Comparison of ENCODE assay signal across 1 cellular context in the genomic region with DNA sequence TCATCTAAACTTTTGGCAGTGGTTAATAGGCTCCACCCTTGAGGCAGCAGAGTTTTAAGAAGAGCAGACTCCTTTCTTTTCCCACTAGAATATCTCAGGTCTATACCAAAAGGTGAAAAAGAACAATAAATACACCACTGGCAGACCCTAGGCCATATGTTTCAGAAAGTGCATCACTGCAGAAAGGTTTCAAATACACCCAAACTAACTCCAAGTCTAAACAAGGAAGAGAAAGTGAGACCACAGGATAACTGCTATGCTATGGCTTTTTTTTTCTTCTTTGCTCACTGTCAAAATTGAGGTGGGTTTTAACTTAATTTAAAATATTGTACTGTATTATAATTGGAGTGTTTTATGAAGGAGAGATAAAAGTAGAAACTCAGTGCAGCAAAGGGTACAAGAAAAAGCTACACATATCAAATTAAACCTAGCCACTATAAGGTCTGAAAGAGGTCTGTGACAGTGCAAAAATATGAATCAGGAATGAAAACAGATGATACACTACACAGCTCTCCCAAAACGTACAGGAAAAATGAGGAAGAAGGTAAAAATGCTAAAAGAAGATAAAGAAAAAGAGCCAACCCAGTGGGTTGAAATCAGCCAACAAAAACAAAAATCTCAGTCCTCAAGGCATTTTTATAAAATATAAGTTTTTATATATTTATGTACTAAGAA.
TF ChIP-seq lines count a peak whose summit lies in the region.

No MANE protein-coding gene starts in this region.

TF ChIP-seq in IMR-90, 13 proteins besides CTCF, POLR2A, EP300 and RAD21 (continued from another document):
- TF ChIP-seq, protein P1, sequence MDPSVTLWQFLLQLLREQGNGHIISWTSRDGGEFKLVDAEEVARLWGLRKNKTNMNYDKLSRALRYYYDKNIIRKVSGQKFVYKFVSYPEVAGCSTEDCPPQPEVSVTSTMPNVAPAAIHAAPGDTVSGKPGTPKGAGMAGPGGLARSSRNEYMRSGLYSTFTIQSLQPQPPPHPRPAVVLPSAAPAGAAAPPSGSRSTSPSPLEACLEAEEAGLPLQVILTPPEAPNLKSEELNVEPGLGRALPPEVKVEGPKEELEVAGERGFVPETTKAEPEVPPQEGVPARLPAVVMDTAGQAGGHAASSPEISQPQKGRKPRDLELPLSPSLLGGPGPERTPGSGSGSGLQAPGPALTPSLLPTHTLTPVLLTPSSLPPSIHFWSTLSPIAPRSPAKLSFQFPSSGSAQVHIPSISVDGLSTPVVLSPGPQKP (IDR thresholded peaks at IDR 0.05; ENCODE audit: borderline replicate concordance, low read depth, low read length), result no peak
- TF ChIP-seq FOS (IDR thresholded peaks at IDR 0.05; ENCODE audit: low read depth, low read length), result no peak
- TF ChIP-seq CEBPB (IDR thresholded peaks at IDR 0.05; ENCODE audit: low read depth, low read length), result no peak
- no peak for TF ChIP-seq BHLHE40 (IDR thresholded peaks at IDR 0.05; ENCODE audit: low read depth, low read length)
- TF ChIP-seq CHD1 (IDR thresholded peaks at IDR 0.05; ENCODE audit: low read depth, low read length), result no peak
- no peak for TF ChIP-seq RCOR1 (IDR thresholded peaks at IDR 0.05; ENCODE audit: insufficient replicate concordance, low read length)
- TF ChIP-seq MAFK (IDR thresholded peaks at IDR 0.05; ENCODE audit: low read depth, low read length), result no peak
- TF ChIP-seq MXI1 (IDR thresholded peaks at IDR 0.05; ENCODE audit: borderline replicate concordance, low read depth, low read length), result no peak
- TF ChIP-seq SMC3 (IDR thresholded peaks at IDR 0.05; ENCODE audit: low read depth, low read length), result no peak
- TF ChIP-seq, protein P2, sequence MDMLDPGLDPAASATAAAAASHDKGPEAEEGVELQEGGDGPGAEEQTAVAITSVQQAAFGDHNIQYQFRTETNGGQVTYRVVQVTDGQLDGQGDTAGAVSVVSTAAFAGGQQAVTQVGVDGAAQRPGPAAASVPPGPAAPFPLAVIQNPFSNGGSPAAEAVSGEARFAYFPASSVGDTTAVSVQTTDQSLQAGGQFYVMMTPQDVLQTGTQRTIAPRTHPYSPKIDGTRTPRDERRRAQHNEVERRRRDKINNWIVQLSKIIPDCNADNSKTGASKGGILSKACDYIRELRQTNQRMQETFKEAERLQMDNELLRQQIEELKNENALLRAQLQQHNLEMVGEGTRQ (IDR thresholded peaks at IDR 0.05; ENCODE audit: low read depth, low read length), result no peak
- TF ChIP-seq NFE2L2 (IDR thresholded peaks at IDR 0.05; ENCODE audit: low read depth, low read length), result no peak
